ENCODE assay signal across 9 cellular contexts in genomic region chr11:67503119-67504022, GRCh38. TPM values are rescaled to one million over a fixed set of nuclear protein-coding genes. Genes with fewer than 3 reads are reported as not detected.
A peak's percentile ranks its signal among the peaks of the same experiment; 100 is the strongest.
DNase-seq lines count a peak whose midpoint lies in the region; ATAC-seq and TF ChIP-seq lines count a peak whose summit lies in the region.
"Had no signal": no experiment of that assay in that cellular context is flagged by ENCODE, and none has a peak within 500 bp of the region (broad histone marks: within the 10 kb centered on the region; RNA-seq: fewer than 3 reads in every experiment).

No MANE protein-coding gene starts in this region.

- H3K4me3 ChIP-seq in BJ (ENCODE audit: low read depth, low read length): peak overlapping the region; percentile 73
- H3K4me3 ChIP-seq in choroid plexus epithelial cell (ENCODE audit: low read depth, low read length): peak overlapping the region; percentile 78

- H3K4me3 Mint-ChIP-seq in IgD-negative memory B cell (peak overlapping the region; percentile 77 to 95 (median 86)), natural killer cell (peak overlapping the region; percentile 62)

- no peak for DNase-seq in BJ (ENCODE audit: low read depth)
- no peak for DNase-seq in choroid plexus epithelial cell (ENCODE audit: low read depth)
- no peak for DNase-seq in natural killer cell
- DNase-seq in mucosa of gallbladder (ENCODE audit: low spot score): no peak
- DNase-seq in cortex of kidney (lab: John Stamatoyannopoulos, UW): no peak
- no peak for DNase-seq in T-helper 9 cell
- no peak for DNase-seq in NCI-H1048 (lab: John Stamatoyannopoulos, UW)
- DNase-seq: MV-4-11 had no signal

- peaks cover 18 to 28% (median 23%) of the 10 kb centered on the region in 3 donors for H3K4me1 Mint-ChIP-seq in IgD-negative memory B cell
- peaks cover 40 to 54% of the 10 kb centered on the region in 2 donors for H3K4me1 Mint-ChIP-seq in natural killer cell

- H3K9me3 Mint-ChIP-seq in IgD-negative memory B cell: no peaks in the 10 kb centered on the region
- H3K9me3 Mint-ChIP-seq in natural killer cell: no peaks in the 10 kb centered on the region

- CTCF ChIA-PET in BJ (lab: Yijun Ruan, JAX): no interaction called here

- intact Hi-C loops in natural killer cell (cut with micrococcal nuclease): loop anchor here (2.0 to 10.0 kb wide), 2 partner anchors 19 to 111 kb away; no protein-coding TSS in a partner anchor

- no peak for ATAC-seq in natural killer cell

- POLR2A ChIA-PET in BJ (lab: Charles Lee): no interaction called here

- TF ChIP-seq CTCF in BJ (IDR thresholded peaks at IDR 0.05; ENCODE audit: insufficient read depth, low read depth, low read length): no peak
- no peak for TF ChIP-seq CTCF in choroid plexus epithelial cell (conservative IDR thresholded peaks at IDR 0.05; ENCODE audit: low read depth, low read length)
- no peak for TF ChIP-seq CTCF in natural killer cell (IDR thresholded peaks at IDR 0.05)

- no peaks in the 10 kb centered on the region for H3K27me3 Mint-ChIP-seq in IgD-negative memory B cell
- no peaks in the 10 kb centered on the region for H3K27me3 Mint-ChIP-seq in natural killer cell (ENCODE audit: low read depth in 2 of 2)

- peaks cover 6% of the 10 kb centered on the region for H3K36me3 ChIP-seq in BJ (ENCODE audit: control insufficient read depth, insufficient read depth, low read length)

- no peaks in the 10 kb centered on the region for H3K27me3 ChIP-seq in BJ (ENCODE audit: control insufficient read depth, insufficient read depth, low read length)

- H3K27ac Mint-ChIP-seq in IgD-negative memory B cell: peak overlapping the region in 2 of 3 donors; percentile 18 to 97
- H3K27ac Mint-ChIP-seq in natural killer cell: peak overlapping the region; percentile 37 to 67

- peaks cover 3% of the 10 kb centered on the region for H3K36me3 Mint-ChIP-seq in IgD-negative memory B cell
- peaks cover 7% of the 10 kb centered on the region for H3K36me3 Mint-ChIP-seq in natural killer cell

RNA-seq across cellular contexts. Expression of gene PITPNM1, which starts 1.8 kb away (rescaled TPM):
- polyA plus RNA-seq in BJ (2011; rRNA removed) (8.0 and 14.4 TPM in 2 replicates), IgD-negative memory B cell (40.6 TPM)
- polyA minus RNA-seq in BJ (2011; rRNA and poly(A)+ RNA removed): 10.0 and 15.3 TPM in 2 replicates
- total RNA-seq in natural killer cell (100 to 1,000 TPM in 2 of 3 donors, 10 to 100 TPM in 1; 99.9 to 135 (median 123) TPM), mucosa of gallbladder (51.0 TPM)

RNA-seq across cellular contexts. Expression of gene CDK2AP2, which starts 4.6 kb away (rescaled TPM):
- polyA plus RNA-seq in BJ (2011; rRNA removed) (15.4 and 30.4 TPM in 2 replicates), IgD-negative memory B cell (133 TPM)
- 16.6 and 25.4 TPM in 2 replicates for polyA minus RNA-seq in BJ (2011; rRNA and poly(A)+ RNA removed)
- total RNA-seq in natural killer cell (10 to 100 TPM; 57.9 to 67.7 (median 65.5) TPM), mucosa of gallbladder (95.5 TPM)

RNA-seq across cellular contexts. Expression of gene CABP2, which starts 19.9 kb away (rescaled TPM):
- polyA plus RNA-seq in BJ (2011; rRNA removed) (not detected in 2 replicates), IgD-negative memory B cell (not detected)
- not detected in 2 replicates for polyA minus RNA-seq in BJ (2011; rRNA and poly(A)+ RNA removed)
- total RNA-seq in natural killer cell (not detected), mucosa of gallbladder (not detected)

RNA-seq across cellular contexts. Expression of gene AIP, which starts 20.5 kb away (rescaled TPM):
- polyA plus RNA-seq in BJ (2011; rRNA removed): 69.9 and 133 TPM in 2 replicates
- polyA minus RNA-seq in BJ (2011; rRNA and poly(A)+ RNA removed): 34.8 and 51.3 TPM in 2 replicates
- polyA plus RNA-seq in IgD-negative memory B cell: 158 TPM
- total RNA-seq in natural killer cell: 100 to 1,000 TPM in 1 of 3 donors, 10 to 100 TPM in 2; 93.3 to 113 (median 98.1) TPM
- 94.2 TPM for total RNA-seq in mucosa of gallbladder

RNA-seq across cellular contexts. Expression of gene TMEM134, which starts 34.3 kb away (rescaled TPM):
- 30.6 and 31.7 TPM in 2 replicates for polyA plus RNA-seq in BJ (2011; rRNA removed)
- polyA minus RNA-seq in BJ (2011; rRNA and poly(A)+ RNA removed): 6.5 and 6.6 TPM in 2 replicates
- polyA plus RNA-seq in IgD-negative memory B cell: 272 TPM
- total RNA-seq in natural killer cell: 10 to 100 TPM; 57.8 to 65.7 (median 61.2) TPM
- total RNA-seq in mucosa of gallbladder: 75.1 TPM
